Comparison of ENCODE assay signal across 17 cellular contexts in genomic region chr3:178318957-178319528, GRCh38.
"Had no signal": no experiment of that assay in that cellular context is flagged by ENCODE, and none has a peak within 500 bp of the region (broad histone marks: within the 10 kb centered on the region; RNA-seq: fewer than 3 reads in every experiment).

No MANE protein-coding gene starts in this region.

- H3K27me3 ChIP-seq: adrenal gland, gastrocnemius medialis, stomach, testis had no signal

- DNase-seq: activated CD4-positive, alpha-beta T cell treated with anti-CD3 and anti-CD28 coated beads, Interleukin-2, amount 50 U/mL, for 48 hours; activated CD8-positive, alpha-beta memory T cell treated with anti-CD3 and anti-CD28 coated beads, Interleukin-2, amount 10 ng/mL, durations not matched to agents 7 days and 5 days; activated naive CD4-positive, alpha-beta T cell treated with anti-CD3 and anti-CD28 coated beads, Interleukin-2, amount 50 U/mL, for 16 hours; activated T-cell treated with anti-CD3 and anti-CD28 coated beads, Interleukin-2, amount 50 U/mL, for 1 hour; adrenal gland; gastrocnemius medialis; kidney; nephron progenitor cell; psoas muscle; stimulated activated CD4-positive, alpha-beta T cell treated with anti-CD3 and anti-CD28 coated beads, Interleukin-1b, Interleukin-23, amount 100 ng/mL, for 48 hours; stomach; T-helper 1 cell; T1000; testis had no signal

- H3K4me3 ChIP-seq: adrenal gland, gastrocnemius medialis, psoas muscle, SK-N-MC, stomach, testis had no signal

- ATAC-seq: activated CD8-positive, alpha-beta memory T cell treated with anti-CD3 and anti-CD28 coated beads, Interleukin-2, amount 10 ng/mL, durations not matched to agents 7 days and 5 days; gastrocnemius medialis; psoas muscle; sciatic nerve had no signal

- H3K36me3 ChIP-seq: adrenal gland, gastrocnemius medialis, stomach had no signal

- H3K9me3 ChIP-seq: adrenal gland, gastrocnemius medialis, psoas muscle, stomach, testis had no signal

- H3K27ac ChIP-seq: adrenal gland, gastrocnemius medialis, psoas muscle, SK-N-MC, stomach, testis, VCaP had no signal
